In genomic region chr4:78653655-78654054, GRCh38 we compare ENCODE assay signal across 20 cellular contexts.
DNase-seq lines count a peak whose midpoint lies in the region; ATAC-seq and TF ChIP-seq lines count a peak whose summit lies in the region.
"Had no signal": no experiment of that assay in that cellular context is flagged by ENCODE, and none has a peak within 500 bp of the region (broad histone marks: within the 10 kb centered on the region; RNA-seq: fewer than 3 reads in every experiment).

No MANE protein-coding gene starts in this region.

- H3K79me1 ChIP-seq in mesendoderm (ENCODE audit: low read length), result no peaks in the 10 kb centered on the region

- no peaks in the 10 kb centered on the region for H3K36me3 Mint-ChIP-seq in WTC11
- H3K36me3 Mint-ChIP-seq: CD4-positive, CD25-positive, alpha-beta regulatory T cell; IgD-negative memory B cell had no signal

- H2BK120ac ChIP-seq in mesendoderm (ENCODE audit: low read depth, low read length), result no peak overlapping the region

- no peak overlapping the region for H2BK5ac ChIP-seq in mesendoderm (ENCODE audit: low read length)

- intact Hi-C loops in dorsolateral prefrontal cortex (cut with DNase I), result loop anchor here (5.0 kb wide), 2 partner anchors 49 to 124 kb away; partner anchors contain the start of gene BMP2K (in 1 of the 2)

- no peak for ATAC-seq in WTC11
- no peak for ATAC-seq in GM21447 (IDR thresholded peaks at IDR 0.05; ENCODE audit: unreplicated experiment)
- ATAC-seq: gastroesophageal sphincter, left lung, pancreas, Right ventricle myocardium inferior had no signal

- POLR2A ChIA-PET in WTC11 (lab: Charles Lee), result no interaction called here

- H3K27ac ChIP-seq in mesendoderm (ENCODE audit: low read depth, low read length) (no peak overlapping the region), dorsolateral prefrontal cortex (peak overlapping the region in 1 of 59 donors; percentile 26)
- H3K27ac ChIP-seq: left lung, pancreas, uterus had no signal

- H3K9ac ChIP-seq in mesendoderm (ENCODE audit: low read length), result no peak overlapping the region

- no peaks in the 10 kb centered on the region for H3K36me3 ChIP-seq in mesendoderm (ENCODE audit: control insufficient read depth, insufficient read depth, low read length)
- H3K36me3 ChIP-seq: gastroesophageal sphincter, left lung, pancreas, uterus had no signal

- no peaks in the 10 kb centered on the region for H3K79me2 ChIP-seq in mesendoderm (ENCODE audit: control insufficient read depth, insufficient read depth, low read length)

- H3K18ac ChIP-seq in mesendoderm (ENCODE audit: low read length), result no peak overlapping the region

- H3K4me1 Mint-ChIP-seq in WTC11, result peaks cover 3% of the 10 kb centered on the region; the same call in 1 of the 2 replicates

- H4K8ac ChIP-seq in mesendoderm (ENCODE audit: low read depth, low read length), result peak overlapping the region; percentile 81

- DNase-seq in SHP77 (lab: John Stamatoyannopoulos, UW) (peak; percentile 3 to 4), SHP77 treated with DMSO at 0.1 percent for 48 hours (lab: John Stamatoyannopoulos, UW) (no peak), NAMALWA (ENCODE audit: low spot score) (peak; percentile 26), WTC11 (ENCODE audit: low spot score) (no peak), mesendoderm (peak; percentile 21), dorsolateral prefrontal cortex (no peak)
- DNase-seq in effector CD4-positive, alpha-beta T cell, result no peak
- DNase-seq: activated CD4-positive, alpha-beta T cell treated with anti-CD3 and anti-CD28 coated beads for 1 hour; activated effector memory CD4-positive, alpha-beta T cell treated with Interleukin-2 at 50 U/mL for 16 hours; amniotic stem cell; CD4-positive, CD25-positive, alpha-beta regulatory T cell; left lung; NCI-H1436; pancreas; stimulated activated CD4-positive, alpha-beta T cell treated with anti-CD3 and anti-CD28 coated beads, Interleukin-2, amount 100 ng/mL, for 24 hours; uterus had no signal

- H2BK15ac ChIP-seq in mesendoderm (replicated peaks; ENCODE audit: low read depth), result no peak overlapping the region

- H2AK5ac ChIP-seq in mesendoderm (ENCODE audit: low read length), result no peak overlapping the region

- H3K4ac ChIP-seq in mesendoderm (ENCODE audit: low read depth, low read length), result no peak overlapping the region

- no peaks in the 10 kb centered on the region for H3K27me3 ChIP-seq in mesendoderm (ENCODE audit: insufficient read depth, low read length, poor library complexity)
- H3K27me3 ChIP-seq in dorsolateral prefrontal cortex, result peaks cover 0 to 8% (median 0%) of the 10 kb centered on the region in 45 donors
- H3K27me3 ChIP-seq: gastroesophageal sphincter, left lung, pancreas, uterus had no signal

- TF ChIP-seq CTCF in WTC11 (IDR thresholded peaks at IDR 0.05), result no peak
- no peak for TF ChIP-seq CTCF in dorsolateral prefrontal cortex (IDR thresholded peaks at IDR 0.05 in 54 of 56, conservative IDR thresholded peaks at IDR 0.05 in 2 of 56; ENCODE audit: low read depth in 1 of 56, partially characterized antibody in 56 of 56)

- CTCF ChIA-PET in WTC11 (lab: Charles Lee), result interaction anchor here (1.3 kb wide), 1 partner anchor 9 kb away, joined by 6 read pairs; no protein-coding TSS in a partner anchor

- H3K4me1 ChIP-seq in mesendoderm (ENCODE audit: control insufficient read depth, low read depth, low read length), result peaks cover 4% of the 10 kb centered on the region
- H3K4me1 ChIP-seq: uterus had no signal

- no peak overlapping the region for H3K23ac ChIP-seq in mesendoderm (ENCODE audit: low read length)

- H3K4me3 ChIP-seq in mesendoderm (ENCODE audit: low read length) (no peak overlapping the region), dorsolateral prefrontal cortex (no peak overlapping the region)
- H3K4me3 ChIP-seq: gastroesophageal sphincter, left lung, pancreas, uterus had no signal

- no peaks in the 10 kb centered on the region for H3K9me3 Mint-ChIP-seq in WTC11

- no CpG with 5 or more reads among the region's 2 CpGs for WGBS in mesendoderm (ENCODE audit: extremely low coverage, insufficient coverage, low lambda C conversion rate)

- no peak overlapping the region for H3K27ac Mint-ChIP-seq in WTC11
- H3K27ac Mint-ChIP-seq: CD4-positive, CD25-positive, alpha-beta regulatory T cell had no signal

- no peak overlapping the region for H3K4me3 Mint-ChIP-seq in WTC11

- H3K4me2 ChIP-seq in mesendoderm (ENCODE audit: low read length), result no peak overlapping the region

- no peak overlapping the region for H4K5ac ChIP-seq in mesendoderm (ENCODE audit: low read length)

- H3K27me3 Mint-ChIP-seq in WTC11 (ENCODE audit: low read depth), result no peaks in the 10 kb centered on the region; the same call in 1 of the 2 replicates

- H3K56ac ChIP-seq in mesendoderm (ENCODE audit: low read length), result no peak overlapping the region

TF ChIP-seq in WTC11, 78 proteins besides CTCF, POLR2A, EP300 and RAD21 (continues in another document):
- TF ChIP-seq, protein P1, sequence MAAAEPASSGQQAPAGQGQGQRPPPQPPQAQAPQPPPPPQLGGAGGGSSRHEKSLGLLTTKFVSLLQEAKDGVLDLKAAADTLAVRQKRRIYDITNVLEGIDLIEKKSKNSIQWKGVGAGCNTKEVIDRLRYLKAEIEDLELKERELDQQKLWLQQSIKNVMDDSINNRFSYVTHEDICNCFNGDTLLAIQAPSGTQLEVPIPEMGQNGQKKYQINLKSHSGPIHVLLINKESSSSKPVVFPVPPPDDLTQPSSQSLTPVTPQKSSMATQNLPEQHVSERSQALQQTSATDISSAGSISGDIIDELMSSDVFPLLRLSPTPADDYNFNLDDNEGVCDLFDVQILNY (CRISPR knock-in tag; IDR thresholded peaks at IDR 0.05), result no peak
- TF ChIP-seq, protein P2, sequence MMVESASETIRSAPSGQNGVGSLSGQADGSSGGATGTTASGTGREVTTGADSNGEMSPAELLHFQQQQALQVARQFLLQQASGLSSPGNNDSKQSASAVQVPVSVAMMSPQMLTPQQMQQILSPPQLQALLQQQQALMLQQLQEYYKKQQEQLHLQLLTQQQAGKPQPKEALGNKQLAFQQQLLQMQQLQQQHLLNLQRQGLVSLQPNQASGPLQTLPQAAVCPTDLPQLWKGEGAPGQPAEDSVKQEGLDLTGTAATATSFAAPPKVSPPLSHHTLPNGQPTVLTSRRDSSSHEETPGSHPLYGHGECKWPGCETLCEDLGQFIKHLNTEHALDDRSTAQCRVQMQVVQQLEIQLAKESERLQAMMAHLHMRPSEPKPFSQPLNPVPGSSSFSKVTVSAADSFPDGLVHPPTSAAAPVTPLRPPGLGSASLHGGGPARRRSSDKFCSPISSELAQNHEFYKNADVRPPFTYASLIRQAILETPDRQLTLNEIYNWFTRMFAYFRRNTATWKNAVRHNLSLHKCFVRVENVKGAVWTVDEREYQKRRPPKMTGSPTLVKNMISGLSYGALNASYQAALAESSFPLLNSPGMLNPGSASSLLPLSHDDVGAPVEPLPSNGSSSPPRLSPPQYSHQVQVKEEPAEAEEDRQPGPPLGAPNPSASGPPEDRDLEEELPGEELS (CRISPR knock-in tag; IDR thresholded peaks at IDR 0.05), result no peak
- peak; percentile 85 for TF ChIP-seq USF1 (CRISPR knock-in tag; IDR thresholded peaks at IDR 0.05)
- TF ChIP-seq ZNF423 (CRISPR knock-in tag; IDR thresholded peaks at IDR 0.05), result no peak
- TF ChIP-seq, protein P3, sequence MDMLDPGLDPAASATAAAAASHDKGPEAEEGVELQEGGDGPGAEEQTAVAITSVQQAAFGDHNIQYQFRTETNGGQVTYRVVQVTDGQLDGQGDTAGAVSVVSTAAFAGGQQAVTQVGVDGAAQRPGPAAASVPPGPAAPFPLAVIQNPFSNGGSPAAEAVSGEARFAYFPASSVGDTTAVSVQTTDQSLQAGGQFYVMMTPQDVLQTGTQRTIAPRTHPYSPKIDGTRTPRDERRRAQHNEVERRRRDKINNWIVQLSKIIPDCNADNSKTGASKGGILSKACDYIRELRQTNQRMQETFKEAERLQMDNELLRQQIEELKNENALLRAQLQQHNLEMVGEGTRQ (CRISPR knock-in tag; IDR thresholded peaks at IDR 0.05), result peak; percentile 89
- no peak for TF ChIP-seq CREM (CRISPR knock-in tag; IDR thresholded peaks at IDR 0.05)
- no peak for TF ChIP-seq ERG (CRISPR knock-in tag; IDR thresholded peaks at IDR 0.05)
- no peak for TF ChIP-seq ATF6 (CRISPR knock-in tag; IDR thresholded peaks at IDR 0.05)
- no peak for TF ChIP-seq NR1H2 (CRISPR knock-in tag; IDR thresholded peaks at IDR 0.05)
- TF ChIP-seq ZBTB21 (CRISPR knock-in tag; IDR thresholded peaks at IDR 0.05; ENCODE audit: borderline replicate concordance), result no peak
- TF ChIP-seq GABPB1 (CRISPR knock-in tag; IDR thresholded peaks at IDR 0.05), result no peak

Comparison
In these comparisons a context has a peak if more than half of its experiments do, and no peak if none do; other contexts are left out.
1. DNase-seq: peak in SHP77 (2 of 2), NAMALWA (single experiment) and mesendoderm (single experiment); none in SHP77 treated with DMSO at 0.1 percent for 48 hours (single experiment), WTC11 (single experiment), dorsolateral prefrontal cortex (0 of 10) and effector CD4-positive, alpha-beta T cell (single experiment).